ENCODE assay signal across 8 cellular contexts in genomic region chr4:85147481-85148076, GRCh38.
DNase-seq lines count a peak whose midpoint lies in the region; ATAC-seq and TF ChIP-seq lines count a peak whose summit lies in the region.

No MANE protein-coding gene starts in this region.

- in situ Hi-C loops in GM13977 (cut with MboI; ENCODE audit: low pct_unique_long_range_greater_than_20kb, low sequenced_read_pairs, unreplicated experiment) = loop anchor here (25.0 kb wide), 1 partner anchor 615 kb away; no protein-coding TSS in a partner anchor

- ATAC-seq in HG02678 (IDR thresholded peaks at IDR 0.05; ENCODE audit: unreplicated experiment) (peak; percentile 92), esophagus mucosa (peak; percentile 71)

- DNase-seq in AG08396 (ENCODE audit: low spot score) (peak; percentile 43), GM13977 (ENCODE audit: low spot score) (peak; percentile 54), MV-4-11 (lab: John Stamatoyannopoulos, UW) (peak; percentile 39), SK-N-DZ (ENCODE audit: low spot score) (peak; percentile 71), myocyte (ENCODE audit: low read depth) (peak; percentile 88)
- no peak for DNase-seq in NK-92 treated with Interleukin-12 subunit alpha and Interleukin-12 subunit beta, amount 100 ng/mL, for 24 hours (lab: John Stamatoyannopoulos, UW)

- TF ChIP-seq CTCF in GM13977 (IDR thresholded peaks at IDR 0.05; ENCODE audit: extremely low read depth, insufficient read depth, missing control alignments) = peak; percentile 53
